ENCODE assay signal across 21 cellular contexts in genomic region chr11:79617561-79617960, GRCh38.
"Had no signal": no experiment of that assay in that cellular context is flagged by ENCODE, and none has a peak within 500 bp of the region (broad histone marks: within the 10 kb centered on the region; RNA-seq: fewer than 3 reads in every experiment).

No MANE protein-coding gene starts in this region.

- H3K79me2 ChIP-seq: parathyroid adenoma had no signal

- H3K4me2 ChIP-seq: SK-N-SH had no signal

- H3K4me1 ChIP-seq: ascending aorta, left ventricle myocardium inferior, parathyroid adenoma, tibial nerve had no signal

- H3K27me3 ChIP-seq: ascending aorta, cardiac muscle cell, neutrophil, tibial nerve had no signal

- H3K9me3 ChIP-seq: ascending aorta, left ventricle myocardium inferior, neutrophil, SK-N-SH, tibial nerve had no signal

- H3K9ac ChIP-seq: parathyroid adenoma, SK-N-SH had no signal

- H3K27ac ChIP-seq: ascending aorta, cardiac muscle cell, dorsolateral prefrontal cortex, left ventricle myocardium inferior, neutrophil, parathyroid adenoma, tibial nerve had no signal

- H2AFZ ChIP-seq: parathyroid adenoma had no signal

- H3K4me3 ChIP-seq: ascending aorta, cardiac muscle cell, dorsolateral prefrontal cortex, left ventricle myocardium inferior, tibial nerve had no signal

- H3K36me3 ChIP-seq: ascending aorta, cardiac muscle cell, left ventricle myocardium inferior, neutrophil, tibial nerve had no signal

- DNase-seq: activated CD4-positive, CD25-positive, alpha-beta regulatory T cell treated with anti-CD3 and anti-CD28 coated beads, Interleukin-2, amount 50 U/mL, for 72 hours; activated naive CD4-positive, alpha-beta T cell treated with anti-CD3 and anti-CD28 coated beads for 36 hours; activated naive CD8-positive, alpha-beta T cell treated with anti-CD3 and anti-CD28 coated beads, Interleukin-2, amount 50 U/mL, for 24 hours; activated T-cell treated with anti-CD3 and anti-CD28 coated beads for 4 hours; dorsolateral prefrontal cortex; foreskin fibroblast; glutamatergic neuron; left ventricle myocardium inferior; natural killer cell; retina; SK-N-SH; stimulated activated CD4-positive, alpha-beta T cell treated with anti-CD3 and anti-CD28 coated beads, Interleukin-4, amount 100 ng/mL, for 24 hours; stimulated activated naive CD4-positive, alpha-beta T cell; substantia nigra; T-helper 1 cell; T1000 had no signal
